Comparison of ENCODE assay signal across 8 cellular contexts in genomic region chr1:91731815-91732214, GRCh38.
DNase-seq lines count a peak whose midpoint lies in the region; ATAC-seq and TF ChIP-seq lines count a peak whose summit lies in the region.

No MANE protein-coding gene starts in this region.

- peak overlapping the region; percentile 0 for H3K4me2 ChIP-seq in fibroblast of lung (ENCODE audit: extremely low read depth, insufficient read depth, low read length)

- no peaks in the 10 kb centered on the region for H3K27me3 ChIP-seq in fibroblast of lung (ENCODE audit: control insufficient read depth, insufficient read depth, low read length)

- H3K9me3 ChIP-seq in fibroblast of lung (ENCODE audit: control insufficient read depth, insufficient read depth, low read depth, low read length) = no peaks in the 10 kb centered on the region

- no peak overlapping the region for H2AFZ ChIP-seq in fibroblast of lung (ENCODE audit: low read length)

- no peaks in the 10 kb centered on the region for H3K79me2 ChIP-seq in fibroblast of lung (ENCODE audit: control insufficient read depth, insufficient read depth, low read length)

- H3K27ac ChIP-seq in fibroblast of lung (ENCODE audit: insufficient read depth, low read length) = peak overlapping the region; percentile 38

- H3K9ac ChIP-seq in fibroblast of lung (ENCODE audit: insufficient read depth, low read length) = no peak overlapping the region

- peaks cover 25% of the 10 kb centered on the region for H3K4me1 ChIP-seq in fibroblast of lung (ENCODE audit: control insufficient read depth, extremely low read depth, insufficient read depth, low read length)

- H3K36me3 ChIP-seq in fibroblast of lung (ENCODE audit: control insufficient read depth, insufficient read depth, low read length) = peaks cover 3% of the 10 kb centered on the region

- H4K20me1 ChIP-seq in fibroblast of lung (ENCODE audit: control insufficient read depth, extremely low read depth, insufficient read depth, low read length) = no peaks in the 10 kb centered on the region

- no peak for TF ChIP-seq CTCF in fibroblast of lung (conservative IDR thresholded peaks at IDR 0.05 in 1 of 2, IDR thresholded peaks at IDR 0.05 in 1 of 2; ENCODE audit: low read depth in 1 of 2, low read length in 2 of 2)

- peak; percentile 74 for DNase-seq in activated CD4-positive, alpha-beta T cell treated with anti-CD3 and anti-CD28 coated beads for 48 hours
- DNase-seq in fibroblast of lung (ENCODE audit: low read depth in 2 of 2) (peak in 1 of 2 donors; percentile 75), NCI-H187 treated with DMSO at 0.1 percent for 48 hours (lab: John Stamatoyannopoulos, UW) (no peak), putamen (ENCODE audit: low spot score) (no peak)
- DNase-seq in stimulated activated CD4-positive, alpha-beta T cell treated with anti-CD3 and anti-CD28 coated beads, Interleukin-4, amount 100 ng/mL, for 24 hours = peak; percentile 74

- ATAC-seq in GM21447 (IDR thresholded peaks at IDR 0.05; ENCODE audit: unreplicated experiment) = peak; percentile 42
- no peak for ATAC-seq in GM21619 (IDR thresholded peaks at IDR 0.05; ENCODE audit: unreplicated experiment)
- ATAC-seq in GM19452 (IDR thresholded peaks at IDR 0.05; ENCODE audit: unreplicated experiment) = no peak

- no peak overlapping the region for H3K4me3 ChIP-seq in fibroblast of lung (replicated peaks in 1 of 4; ENCODE audit: control extremely low read depth in 1 of 4, insufficient read depth in 1 of 4, low read depth in 3 of 4, low read length in 4 of 4)

Comparison
In these comparisons a context has a peak if more than half of its experiments do, and no peak if none do; other contexts are left out.
1. DNase-seq: peak in activated CD4-positive, alpha-beta T cell treated with anti-CD3 and anti-CD28 coated beads for 48 hours (single experiment) and stimulated activated CD4-positive, alpha-beta T cell treated with anti-CD3 and anti-CD28 coated beads, Interleukin-4, amount 100 ng/mL, for 24 hours (single experiment); none in NCI-H187 treated with DMSO at 0.1 percent for 48 hours (single experiment) and putamen (single experiment).